ENCODE assay signal across 9 cellular contexts in genomic region chr21:37916795-37917142, GRCh38. TPM values are rescaled to one million over a fixed set of nuclear protein-coding genes. Genes with fewer than 3 reads are reported as not detected.
DNase-seq lines count a peak whose midpoint lies in the region; ATAC-seq and TF ChIP-seq lines count a peak whose summit lies in the region.
"Had no signal": no experiment of that assay in that cellular context is flagged by ENCODE, and none has a peak within 500 bp of the region (broad histone marks: within the 10 kb centered on the region; RNA-seq: fewer than 3 reads in every experiment).

No MANE protein-coding gene starts in this region.

- peaks cover 43 to 70% of the 10 kb centered on the region in 2 donors for H3K27me3 Mint-ChIP-seq in natural killer cell (ENCODE audit: low read depth in 2 of 2)

- no peak for TF ChIP-seq POLR2A in esophagus muscularis mucosa (IDR thresholded peaks at IDR 0.05; ENCODE audit: low read depth)

- peaks cover 0 to 97% (median 23%) of the 10 kb centered on the region in 4 donors for H3K27me3 ChIP-seq in esophagus muscularis mucosa

- no peak for TF ChIP-seq EP300 in esophagus muscularis mucosa (IDR thresholded peaks at IDR 0.05)

- no peak overlapping the region for H3K27ac ChIP-seq in esophagus muscularis mucosa (replicated peaks in 1 of 4)
- H3K27ac ChIP-seq: parathyroid adenoma had no signal

- peaks cover 9% of the 10 kb centered on the region for H3K36me3 Mint-ChIP-seq in natural killer cell

- no peak for TF ChIP-seq CTCF in mucosa of descending colon (IDR thresholded peaks at IDR 0.05)
- TF ChIP-seq CTCF in esophagus muscularis mucosa (IDR thresholded peaks at IDR 0.05): no peak
- TF ChIP-seq CTCF in natural killer cell (IDR thresholded peaks at IDR 0.05): no peak

- H3K36me3 ChIP-seq in mucosa of descending colon (ENCODE audit: low read depth) (no peaks in the 10 kb centered on the region), esophagus muscularis mucosa (no peaks in the 10 kb centered on the region)

- no peak overlapping the region for H3K4me3 Mint-ChIP-seq in natural killer cell

- no peak overlapping the region for H3K27ac Mint-ChIP-seq in natural killer cell

- H3K9me3 ChIP-seq in mucosa of descending colon (no peaks in the 10 kb centered on the region), esophagus muscularis mucosa (no peaks in the 10 kb centered on the region)

- peak; percentile 90 for DNase-seq in DMS 273 (lab: John Stamatoyannopoulos, UW; ENCODE audit: unreplicated experiment)
- peak; percentile 51 for DNase-seq in M059J (ENCODE audit: low read depth)
- peak; percentile 35 for DNase-seq in cerebellum (ENCODE audit: low spot score)
- DNase-seq in mucosa of descending colon: no peak
- no peak for DNase-seq in esophagus muscularis mucosa (ENCODE audit: extremely low spot score)
- DNase-seq in OCI-M1 (lab: John Stamatoyannopoulos, UW): no peak
- DNase-seq in natural killer cell: no peak

- H3K4me3 ChIP-seq in mucosa of descending colon (no peak overlapping the region), esophagus muscularis mucosa (no peak overlapping the region)

- intact Hi-C loops in mucosa of descending colon (cut with DNase I, micrococcal nuclease) (no loop called here), esophagus muscularis mucosa (cut with DNase I) (no loop called here), natural killer cell (cut with micrococcal nuclease) (no loop called here)

- 11% methylated on average over 12 of the region's 15 CpGs for WGBS in esophagus muscularis mucosa

- H3K9me3 Mint-ChIP-seq in natural killer cell: peaks cover 0 to 3% of the 10 kb centered on the region in 2 donors

- peaks cover 0 to 5% of the 10 kb centered on the region in 2 donors for H3K4me1 Mint-ChIP-seq in natural killer cell

- H3K4me1 ChIP-seq in mucosa of descending colon (ENCODE audit: low read depth): no peaks in the 10 kb centered on the region
- peaks cover 12 to 20% (median 13%) of the 10 kb centered on the region in 4 donors for H3K4me1 ChIP-seq in esophagus muscularis mucosa

- peak; percentile 43 for ATAC-seq in mucosa of descending colon
- no peak for ATAC-seq in HG03469 (IDR thresholded peaks at IDR 0.05; ENCODE audit: unreplicated experiment)
- ATAC-seq in natural killer cell: no peak

RNA-seq across cellular contexts. Expression of gene KCNJ6, which starts 0.5 kb away (rescaled TPM):
- total RNA-seq in M059J (2014; rRNA removed; shearing (Covaris generic)): 0.12 and 0.15 TPM in 2 replicates
- total RNA-seq in cerebellum (14.5 TPM), mucosa of descending colon (under 1 TPM; 0.09 to 0.19 (median 0.14) TPM), esophagus muscularis mucosa (under 1 TPM in 2 of 4 donors, not detected in 2; under 0.01 TPM), natural killer cell (not detected)

Comparison
In these comparisons a context has a peak if more than half of its experiments do, and no peak if none do; other contexts are left out.
1. DNase-seq: peak in DMS 273 (single experiment), M059J (single experiment) and cerebellum (single experiment); none in mucosa of descending colon (0 of 3), esophagus muscularis mucosa (single experiment), OCI-M1 (single experiment) and natural killer cell (single experiment).
2. RNA of gene KCNJ6, which starts 0.5 kb away (total RNA-seq): 14.5 TPM in cerebellum (single experiment); 0.12 to 0.15 TPM in M059J, 0.09 to 0.19 TPM in mucosa of descending colon, under 0.01 TPM in esophagus muscularis mucosa and not detected in natural killer cell; every median in the first group is over 10 times any median in the second.